Comparison of ENCODE assay signal across 23 cellular contexts in genomic region chr10:122102146-122102866, GRCh38.
A peak's percentile ranks its signal among the peaks of the same experiment; 100 is the strongest.
DNase-seq lines count a peak whose midpoint lies in the region; ATAC-seq, FAIRE-seq and TF ChIP-seq lines count a peak whose summit lies in the region.
"Had no signal": no experiment of that assay in that cellular context is flagged by ENCODE, and none has a peak within 500 bp of the region (broad histone marks: within the 10 kb centered on the region; RNA-seq: fewer than 3 reads in every experiment).

No MANE protein-coding gene starts in this region.

- intact Hi-C loops in psoas muscle (cut with DNase I): no loop called here

- 84% methylated on average over 15 of the region's 15 CpGs for whole genome bisulfite sequencing in hepatocyte (ENCODE audit: low lambda C conversion rate, missing lambda C conversion rate)
- 41 to 63% (median 53%) methylated on average over 15 of the region's 15 CpGs for WGBS in psoas muscle, 3 donors

- TF ChIP-seq CTCF in astrocyte (IDR thresholded peaks at IDR 0.05; ENCODE audit: insufficient read depth, low read depth, low read length) (no peak), hepatocyte (IDR thresholded peaks at IDR 0.05; ENCODE audit: poor library complexity) (no peak), psoas muscle (IDR thresholded peaks at IDR 0.05) (no peak)

- H3K27me3 ChIP-seq in BLaER1 treated with 17β-estradiol and CSF1 and Interleukin-3, amounts not matched to agents 10 nM and 100 nM: no peaks in the 10 kb centered on the region
- peaks cover 6% of the 10 kb centered on the region for H3K27me3 ChIP-seq in astrocyte (ENCODE audit: insufficient read depth, low read length)
- peaks cover 4% of the 10 kb centered on the region for H3K27me3 ChIP-seq in hepatocyte
- no peaks in the 10 kb centered on the region for H3K27me3 ChIP-seq in psoas muscle (ENCODE audit: insufficient read depth in 3 of 3, low read length in 2 of 3)
- H3K27me3 ChIP-seq: MG63, spleen, stomach had no signal

- H3K9me2 ChIP-seq in hepatocyte (replicated peaks; ENCODE audit: insufficient read depth): no peaks in the 10 kb centered on the region

- no peak for FAIRE-seq in astrocyte (lab: Jason Lieb, UNC)
- FAIRE-seq: urothelium cell line had no signal

- H2AFZ ChIP-seq in astrocyte (ENCODE audit: low read depth, low read length) (no peak overlapping the region), hepatocyte (no peak overlapping the region)

- peaks cover 6 to 33% (median 17%) of the 10 kb centered on the region in 10 experiments; a peak in 18 of 20 replicates for H3K4me1 ChIP-seq in BLaER1 treated with 17β-estradiol and CSF1 and Interleukin-3, amounts not matched to agents 10 nM and 100 nM
- H3K4me1 ChIP-seq in astrocyte (ENCODE audit: insufficient read depth, low read length) (no peaks in the 10 kb centered on the region), hepatocyte (ENCODE audit: insufficient read depth) (no peaks in the 10 kb centered on the region), psoas muscle (peaks cover 28% of the 10 kb centered on the region)
- H3K4me1 ChIP-seq: spleen had no signal

- peak overlapping the region in 9 of 11 experiments; percentile 11 to 52 (median 26); a peak in 13 of 22 replicates for H3K4me2 ChIP-seq in BLaER1 treated with 17β-estradiol and CSF1 and Interleukin-3, amounts not matched to agents 10 nM and 100 nM
- no peak overlapping the region for H3K4me2 ChIP-seq in astrocyte (ENCODE audit: low read length)
- no peak overlapping the region for H3K4me2 ChIP-seq in hepatocyte

- no peak overlapping the region for H3K9ac ChIP-seq in BLaER1 treated with 17β-estradiol and CSF1 and Interleukin-3, amounts not matched to agents 10 nM and 100 nM
- no peak overlapping the region for H3K9ac ChIP-seq in astrocyte (ENCODE audit: low read length)

- H3K4me3 ChIP-seq in BLaER1 treated with 17β-estradiol and CSF1 and Interleukin-3, amounts not matched to agents 10 nM and 100 nM: no peak overlapping the region
- no peak overlapping the region for H3K4me3 ChIP-seq in astrocyte (ENCODE audit: insufficient read depth, low read depth, low read length)
- H3K4me3 ChIP-seq in hepatocyte: no peak overlapping the region
- H3K4me3 ChIP-seq in psoas muscle: no peak overlapping the region
- H3K4me3 ChIP-seq: MG63, spleen, stomach had no signal

- no peaks in the 10 kb centered on the region for H4K20me1 ChIP-seq in BLaER1 treated with 17β-estradiol and CSF1 and Interleukin-3, amounts not matched to agents 10 nM and 100 nM
- H4K20me1 ChIP-seq in astrocyte (ENCODE audit: insufficient read depth, low read length) (no peaks in the 10 kb centered on the region), hepatocyte (ENCODE audit: insufficient read depth, poor library complexity, severe bottlenecking) (no peaks in the 10 kb centered on the region)

- H3K79me2 ChIP-seq in astrocyte (ENCODE audit: insufficient read depth, low read length) (no peaks in the 10 kb centered on the region), hepatocyte (no peaks in the 10 kb centered on the region)

- no peaks in the 10 kb centered on the region; a peak in 1 of 22 replicates for H3K9me3 ChIP-seq in BLaER1 treated with 17β-estradiol and CSF1 and Interleukin-3, amounts not matched to agents 10 nM and 100 nM (replicated peaks in 1 of 11)
- H3K9me3 ChIP-seq in astrocyte (ENCODE audit: insufficient read depth, low read depth, low read length): no peaks in the 10 kb centered on the region
- no peaks in the 10 kb centered on the region for H3K9me3 ChIP-seq in hepatocyte (ENCODE audit: low read depth)
- H3K9me3 ChIP-seq in psoas muscle: no peaks in the 10 kb centered on the region
- H3K9me3 ChIP-seq: MG63, spleen, stomach had no signal

- peaks cover 8% of the 10 kb centered on the region for H3K4me1 Mint-ChIP-seq in astrocyte (ENCODE audit: low read depth, unreplicated experiment)
- H3K4me1 Mint-ChIP-seq: activated naive CD8-positive, alpha-beta T cell treated with anti-CD3 and anti-CD28 coated beads, Interleukin-2, amount 50 U/mL, for 24 hours; CD14-positive monocyte; IgD-negative memory B cell had no signal

- no peaks in the 10 kb centered on the region for H3K9me3 Mint-ChIP-seq in astrocyte (ENCODE audit: unreplicated experiment)
- H3K9me3 Mint-ChIP-seq: activated naive CD8-positive, alpha-beta T cell treated with anti-CD3 and anti-CD28 coated beads, Interleukin-2, amount 50 U/mL, for 24 hours; dendritic cell treated with granulocyte-macrophage colony-stimulating factor and Interleukin-4, amounts not matched to agents 40 ng/mL and 50 ng/mL, for 4 days had no signal

- ATAC-seq in psoas muscle: peak in 3 of 4 donors; percentile 21 to 53 (median 31)
- no peak for ATAC-seq in GM21717 (IDR thresholded peaks at IDR 0.05; ENCODE audit: unreplicated experiment)
- ATAC-seq: activated naive CD8-positive, alpha-beta T cell treated with anti-CD3 and anti-CD28 coated beads, Interleukin-2, amount 50 U/mL, for 24 hours had no signal

- DNase-seq in astrocyte (ENCODE audit: low read depth): no peak
- no peak for DNase-seq in hepatocyte (ENCODE audit: low spot score)
- no peak for DNase-seq in psoas muscle
- no peak for DNase-seq in stimulated activated CD8-positive, alpha-beta memory T cell treated with anti-CD3 and anti-CD28 coated beads, Interleukin-4, amount 100 ng/mL, for 48 hours
- no peak for DNase-seq in D341Med (ENCODE audit: low spot score)
- DNase-seq in NK-92 (lab: John Stamatoyannopoulos, UW; ENCODE audit: unreplicated experiment): no peak
- DNase-seq: ACHN; activated CD8-positive, alpha-beta memory T cell treated with anti-CD3 and anti-CD28 coated beads, Interleukin-2, amount 50 U/mL, for 4 hours; activated naive CD8-positive, alpha-beta T cell treated with anti-CD3 and anti-CD28 coated beads, Interleukin-2, amount 50 U/mL, for 24 hours; GDM1; MG63; midbrain; NCI-H1436; spleen; stimulated activated CD4-positive, alpha-beta T cell treated with anti-CD3 and anti-CD28 coated beads, Interleukin-4, amount 100 ng/mL, for 4 hours; stomach had no signal

- peaks cover 34% of the 10 kb centered on the region for H3K27me3 Mint-ChIP-seq in astrocyte (ENCODE audit: low read depth, unreplicated experiment)
- H3K27me3 Mint-ChIP-seq: dendritic cell treated with granulocyte-macrophage colony-stimulating factor and Interleukin-4, amounts not matched to agents 40 ng/mL and 50 ng/mL, for 4 days had no signal

- peak overlapping the region; percentile 4 for H3K27ac Mint-ChIP-seq in astrocyte (ENCODE audit: unreplicated experiment)
- H3K27ac Mint-ChIP-seq: activated naive CD8-positive, alpha-beta T cell treated with anti-CD3 and anti-CD28 coated beads, Interleukin-2, amount 50 U/mL, for 24 hours; CD14-positive monocyte; dendritic cell treated with granulocyte-macrophage colony-stimulating factor and Interleukin-4, amounts not matched to agents 40 ng/mL and 50 ng/mL, for 4 days; IgD-negative memory B cell had no signal

- H3K36me3 ChIP-seq in BLaER1 treated with 17β-estradiol and CSF1 and Interleukin-3, amounts not matched to agents 10 nM and 100 nM: no peaks in the 10 kb centered on the region
- H3K36me3 ChIP-seq in astrocyte (ENCODE audit: insufficient read depth, low read length) (no peaks in the 10 kb centered on the region), hepatocyte (replicated peaks; ENCODE audit: insufficient read depth, low read depth) (no peaks in the 10 kb centered on the region), psoas muscle (ENCODE audit: insufficient read depth in 1 of 2, low read depth in 1 of 2) (peaks cover 0 to 44% of the 10 kb centered on the region in 2 donors)
- H3K36me3 ChIP-seq: MG63, spleen, stomach had no signal

- H3K27ac ChIP-seq in BLaER1 treated with 17β-estradiol and CSF1 and Interleukin-3, amounts not matched to agents 10 nM and 100 nM: no peak overlapping the region
- no peak overlapping the region for H3K27ac ChIP-seq in astrocyte (ENCODE audit: low read depth, low read length)
- peak overlapping the region; percentile 55 for H3K27ac ChIP-seq in hepatocyte
- peak overlapping the region; percentile 31 for H3K27ac ChIP-seq in psoas muscle
- H3K27ac ChIP-seq: HL-60, spleen had no signal

- no peak overlapping the region for H3K4me3 Mint-ChIP-seq in astrocyte (ENCODE audit: unreplicated experiment)
- H3K4me3 Mint-ChIP-seq: activated naive CD8-positive, alpha-beta T cell treated with anti-CD3 and anti-CD28 coated beads, Interleukin-2, amount 50 U/mL, for 24 hours; CD14-positive monocyte; dendritic cell treated with granulocyte-macrophage colony-stimulating factor and Interleukin-4, amounts not matched to agents 40 ng/mL and 50 ng/mL, for 4 days; IgD-negative memory B cell had no signal

- no peaks in the 10 kb centered on the region for H3K36me3 Mint-ChIP-seq in astrocyte (ENCODE audit: low read depth, unreplicated experiment)
- H3K36me3 Mint-ChIP-seq: CD14-positive monocyte, IgD-negative memory B cell had no signal

Comparison
In these comparisons a context has a peak if more than half of its experiments do, and no peak if none do; other contexts are left out.
1. H3K27ac ChIP-seq: peak in hepatocyte (single experiment) and psoas muscle (single experiment); none in BLaER1 treated with 17β-estradiol and CSF1 and Interleukin-3, amounts not matched to agents 10 nM and 100 nM (0 of 11) and astrocyte (single experiment).
2. H3K4me2 ChIP-seq: peak in BLaER1 treated with 17β-estradiol and CSF1 and Interleukin-3, amounts not matched to agents 10 nM and 100 nM (9 of 11); none in astrocyte (single experiment) and hepatocyte (single experiment).